ENCODE assay signal across 17 cellular contexts in genomic region chrX:144253356-144253755, GRCh38.
A peak's percentile ranks its signal among the peaks of the same experiment; 100 is the strongest.
DNase-seq lines count a peak whose midpoint lies in the region; ATAC-seq and TF ChIP-seq lines count a peak whose summit lies in the region.
"Had no signal": no experiment of that assay in that cellular context is flagged by ENCODE, and none has a peak within 500 bp of the region (broad histone marks: within the 10 kb centered on the region; RNA-seq: fewer than 3 reads in every experiment).

No MANE protein-coding gene starts in this region.

- no peaks in the 10 kb centered on the region for H3K4me1 Mint-ChIP-seq in nephron progenitor cell
- H3K4me1 Mint-ChIP-seq: B cell; CD4-positive, CD25-positive, alpha-beta regulatory T cell had no signal

- no peaks in the 10 kb centered on the region for H3K27me3 Mint-ChIP-seq in nephron progenitor cell (ENCODE audit: low read depth, poor library complexity)
- H3K27me3 Mint-ChIP-seq: B cell; CD4-positive, CD25-positive, alpha-beta regulatory T cell had no signal

- no peak overlapping the region for H3K27ac Mint-ChIP-seq in nephron progenitor cell
- H3K27ac Mint-ChIP-seq: B cell; CD4-positive, CD25-positive, alpha-beta regulatory T cell; CD8-positive, alpha-beta T cell had no signal

- DNase-seq in HT1080 (ENCODE audit: low read depth) (peak; percentile 4), RPMI7951 (ENCODE audit: low read depth) (peak; percentile 47), mucosa of gallbladder (ENCODE audit: low spot score) (peak; percentile 23), nephron progenitor cell (no peak), NCI-H748 (lab: John Stamatoyannopoulos, UW; ENCODE audit: unreplicated experiment) (no peak)
- DNase-seq: CD4-positive, CD25-positive, alpha-beta regulatory T cell; CD8-positive, alpha-beta T cell; DMS 273 treated with DMSO at 0.1 percent for 48 hours; DMS79; EL; GDM1; GM23248; H7; HCEC 1CT had no signal

- no peaks in the 10 kb centered on the region for H3K36me3 Mint-ChIP-seq in nephron progenitor cell (ENCODE audit: low read depth)
- H3K36me3 Mint-ChIP-seq: CD4-positive, CD25-positive, alpha-beta regulatory T cell; CD8-positive, alpha-beta T cell had no signal

- no peak for ATAC-seq in esophagus mucosa
- ATAC-seq: CD8-positive, alpha-beta T cell; GM12878 had no signal

- peaks cover 31% of the 10 kb centered on the region for H3K9me3 Mint-ChIP-seq in nephron progenitor cell

- H3K4me3 Mint-ChIP-seq in nephron progenitor cell = no peak overlapping the region
- H3K4me3 Mint-ChIP-seq: B cell; CD4-positive, CD25-positive, alpha-beta regulatory T cell; CD8-positive, alpha-beta T cell had no signal

- TF ChIP-seq CTCF in nephron progenitor cell (IDR thresholded peaks at IDR 0.05) = no peak

Comparison
In these comparisons a context has a peak if more than half of its experiments do, and no peak if none do; other contexts are left out.
1. DNase-seq: peak in HT1080 (single experiment), RPMI7951 (single experiment) and mucosa of gallbladder (single experiment); none in nephron progenitor cell (single experiment) and NCI-H748 (single experiment).